Comparison of ENCODE assay signal across 26 cellular contexts in genomic region chr6:109840796-109841195, GRCh38.
"Had no signal": no experiment of that assay in that cellular context is flagged by ENCODE, and none has a peak within 500 bp of the region (broad histone marks: within the 10 kb centered on the region; RNA-seq: fewer than 3 reads in every experiment).

No MANE protein-coding gene starts in this region.

- H3K4me3 Mint-ChIP-seq: immature natural killer cell, natural killer cell had no signal

- H3K36me3 Mint-ChIP-seq: immature natural killer cell, natural killer cell had no signal

- H3K4me3 ChIP-seq: coronary artery, esophagus squamous epithelium, lower lobe of right lung, pancreas, right lobe of liver, smooth muscle cell, stomach, thyroid gland, vagina had no signal

- H3K27ac ChIP-seq: coronary artery, esophagus squamous epithelium, lower lobe of right lung, neutrophil, pancreas, right lobe of liver, stomach, thyroid gland, vagina had no signal

- H3K27ac Mint-ChIP-seq: immature natural killer cell, natural killer cell had no signal

- H3K9me3 Mint-ChIP-seq: immature natural killer cell, natural killer cell had no signal

- DNase-seq: dermis blood vessel endothelial cell; effector memory CD4-positive, alpha-beta T cell; erythroblast; esophagus squamous epithelium; hypothalamus; immature natural killer cell; islet precursor cell; kidney glomerular epithelial cell; left colon; left ventricle myocardium superior; lower lobe of right lung; natural killer cell; pancreas; right lobe of liver; stimulated activated CD4-positive, alpha-beta T cell treated with anti-CD3 and anti-CD28 coated beads, Interleukin-12 subunit alpha, Interleukin-12 subunit beta, amount 100 ng/mL, for 4 hours; stimulated activated CD4-positive, alpha-beta T cell treated with anti-CD3 and anti-CD28 coated beads, Interleukin-1b, Interleukin-23, amount 100 ng/mL, for 48 hours; stimulated activated CD4-positive, alpha-beta T cell treated with anti-CD3 and anti-CD28 coated beads, Interleukin-4, amount 100 ng/mL, for 1 hour; stimulated activated CD8-positive, alpha-beta memory T cell treated with anti-CD3 and anti-CD28 coated beads, Interleukin-4, amount 100 ng/mL, for 48 hours; stimulated activated naive CD4-positive, alpha-beta T cell treated with Interleukin-2 at 50 U/mL for 16 hours; stomach; thyroid gland; trophoblast cell had no signal

- H3K27me3 ChIP-seq: esophagus squamous epithelium, neutrophil, pancreas, right lobe of liver, stomach, thyroid gland, vagina had no signal

- H3K4me1 ChIP-seq: esophagus squamous epithelium, lower lobe of right lung, pancreas, right lobe of liver, stomach, thyroid gland, vagina had no signal

- ATAC-seq: left colon, left ventricle myocardium superior, lower lobe of right lung, natural killer cell, pancreas, right lobe of liver had no signal

- H3K36me3 ChIP-seq: esophagus squamous epithelium, lower lobe of right lung, neutrophil, pancreas, right lobe of liver, stomach, thyroid gland, vagina had no signal

- H3K4me1 Mint-ChIP-seq: immature natural killer cell, natural killer cell had no signal

- H3K9me3 ChIP-seq: esophagus squamous epithelium, lower lobe of right lung, neutrophil, pancreas, right lobe of liver, stomach, thyroid gland, vagina had no signal
